In the genomic region with DNA sequence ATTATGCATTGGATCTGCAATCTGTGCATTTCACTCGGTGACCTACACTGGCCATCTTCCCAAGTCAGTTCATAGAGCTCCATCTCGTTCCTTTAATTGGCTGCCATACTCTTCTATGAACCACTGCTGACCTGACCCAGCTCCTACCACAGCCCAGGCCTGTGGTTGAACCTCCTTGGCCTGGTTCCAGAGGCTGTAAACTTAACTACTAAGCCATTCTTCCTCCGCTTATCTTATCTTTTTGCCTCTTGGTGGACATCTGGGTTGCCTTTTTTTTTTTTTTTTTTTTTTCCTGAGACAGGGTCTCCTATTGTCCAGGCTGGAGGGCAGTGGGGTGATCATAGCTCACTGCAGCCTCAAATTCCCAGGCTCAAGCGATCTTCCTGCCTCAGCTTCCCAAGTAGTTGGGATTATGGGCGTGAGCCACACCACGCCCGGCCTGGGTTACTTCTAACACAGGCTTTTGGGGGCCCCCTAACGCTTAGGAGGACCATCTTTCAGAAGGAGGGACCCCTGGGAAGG, we compare ENCODE assay signal across 11 cellular contexts. TPM values are rescaled to one million over a fixed set of nuclear protein-coding genes. Genes with fewer than 3 reads are reported as not detected.
DNase-seq lines count a peak whose midpoint lies in the region; ATAC-seq, FAIRE-seq and TF ChIP-seq lines count a peak whose summit lies in the region.
"Had no signal": no experiment of that assay in that cellular context is flagged by ENCODE, and none has a peak within 500 bp of the region (broad histone marks: within the 10 kb centered on the region; RNA-seq: fewer than 3 reads in every experiment).

No MANE protein-coding gene starts in this region.

- no peaks in the 10 kb centered on the region for H3K79me2 ChIP-seq in H1 (ENCODE audit: control insufficient read depth in 1 of 2, insufficient read depth in 2 of 2, low read length in 2 of 2)

- DNase-seq in GM03348 (ENCODE audit: low spot score) (peak; percentile 8), NB4 (ENCODE audit: low read depth) (peak; percentile 23), H1 (ENCODE audit: low read depth in 1 of 2, low spot score in 2 of 2) (no peak), osteocyte (ENCODE audit: extremely low spot score, unreplicated experiment) (no peak), NCI-H2107 (lab: John Stamatoyannopoulos, UW) (no peak)
- DNase-seq in stimulated activated CD4-positive, alpha-beta T cell treated with anti-CD3 and anti-CD28 coated beads, Interleukin-4, amount 100 ng/mL, for 4 hours, result no peak

- POLR2A ChIA-PET in H1 (lab: Charles Lee; ENCODE audit: partially characterized antibody), result interaction anchor here (0.5 to 2.1 kb wide), 5 partner anchors 8 to 141 kb away, joined by 3 to 5 read pairs (median 3); partner anchors contain the start of gene ITPRIPL2

- TF ChIP-seq CTCF in NB4 (IDR thresholded peaks at IDR 0.05; ENCODE audit: low read depth, low read length) (no peak), H1 (IDR thresholded peaks at IDR 0.05; ENCODE audit: control extremely low read depth in 1 of 3, insufficient read depth in 1 of 3, low read depth in 1 of 3, low read length in 3 of 3) (no peak), osteocyte (IDR thresholded peaks at IDR 0.05) (no peak)

- ATAC-seq in GM21447 (IDR thresholded peaks at IDR 0.05; ENCODE audit: unreplicated experiment) (no peak), HG03097 (IDR thresholded peaks at IDR 0.05; ENCODE audit: low FRiP score, unreplicated experiment) (no peak)

- H3K79me1 ChIP-seq in H1 (ENCODE audit: low read depth, low read length), result no peaks in the 10 kb centered on the region

- H3K23ac ChIP-seq in H1 (ENCODE audit: insufficient read length), result no peak overlapping the region

- H2BK15ac ChIP-seq in H1 (ENCODE audit: low read length), result no peak overlapping the region

- no peak overlapping the region for H4K5ac ChIP-seq in H1 (ENCODE audit: insufficient read length, low read depth, low read length)

- no peaks in the 10 kb centered on the region; a peak in 1 of 7 replicates for H3K4me1 ChIP-seq in H1 (replicated peaks in 1 of 4; ENCODE audit: control insufficient read depth in 3 of 4, insufficient read depth in 4 of 4, low read length in 3 of 4)

- H3K36me3 ChIP-seq in H1 (ENCODE audit: control insufficient read depth in 2 of 4, insufficient read depth in 4 of 4, low read length in 3 of 4), result peaks cover 0 to 8% (median 3%) of the 10 kb centered on the region in 4 experiments; a peak in 4 of 8 replicates

- H2BK12ac ChIP-seq in H1 (ENCODE audit: low read depth, low read length), result no peak overlapping the region

- H3K4me3 ChIP-seq in NB4 (ENCODE audit: low read depth, low read length) (no peak overlapping the region), H1 (ENCODE audit: extremely low read depth in 1 of 4, insufficient read depth in 2 of 4, low read depth in 3 of 4, low read length in 4 of 4) (peak overlapping the region in 3 of 4 experiments; percentile 28 to 53 (median 42); a peak in 4 of 8 replicates)
- H3K4me3 ChIP-seq: body of pancreas had no signal

- peaks cover 20% of the 10 kb centered on the region for H3K36me3 Mint-ChIP-seq in osteocyte (ENCODE audit: unreplicated experiment)

- H3K9ac ChIP-seq in H1 (replicated peaks in 1 of 4; ENCODE audit: extremely low read depth in 1 of 4, low read depth in 3 of 4, low read length in 3 of 4), result no peak overlapping the region

- H3K9me3 ChIP-seq in H1 (ENCODE audit: insufficient read depth in 2 of 2, low read depth in 1 of 2, low read length in 1 of 2), result no peaks in the 10 kb centered on the region
- H3K9me3 ChIP-seq: body of pancreas had no signal

- H3K27ac Mint-ChIP-seq in osteocyte (ENCODE audit: unreplicated experiment), result no peak overlapping the region
- H3K27ac Mint-ChIP-seq: activated CD8-positive, alpha-beta T cell treated with anti-CD3 and anti-CD28 coated beads for 36 hours had no signal

- 81% methylated on average over 8 of the region's 8 CpGs; no CpG with 5 or more reads in 1 of the 2 experiments for WGBS in H1 (ENCODE audit: extremely low coverage in 1 of 2, insufficient coverage in 1 of 2, insufficient read length in 1 of 2, insufficient replicate concordance in 2 of 2, low coverage in 1 of 2, low lambda C conversion rate in 2 of 2, missing lambda C conversion rate in 1 of 2), 2 experiments

- H2BK5ac ChIP-seq in H1 (ENCODE audit: low read depth, low read length), result no peak overlapping the region

- TF ChIP-seq POLR2A in NB4 (IDR thresholded peaks at IDR 0.05; ENCODE audit: extremely low read depth, insufficient read length) (no peak), H1 (IDR thresholded peaks at IDR 0.05; ENCODE audit: control extremely low read depth in 1 of 2, low read depth in 2 of 2, low read length in 2 of 2) (no peak)

- no peak overlapping the region for H3K4ac ChIP-seq in H1 (replicated peaks; ENCODE audit: insufficient read length, low read depth, low read length)

- no peak for TF ChIP-seq RAD21 in H1 (IDR thresholded peaks at IDR 0.05 in 1 of 2, conservative IDR thresholded peaks at IDR 0.05 in 1 of 2; ENCODE audit: low read depth in 2 of 2, low read length in 2 of 2)

- no peak overlapping the region for H4K8ac ChIP-seq in H1 (ENCODE audit: extremely low read depth, insufficient read depth, low read length)

- peaks cover 6% of the 10 kb centered on the region for H3K4me1 Mint-ChIP-seq in osteocyte (ENCODE audit: unreplicated experiment)

- H2AFZ ChIP-seq in H1 (ENCODE audit: low read length), result peak overlapping the region; percentile 95; the same call in 1 of the 2 replicates

- FAIRE-seq in H1 (lab: Jason Lieb, UNC), result no peak

- H3K27me3 Mint-ChIP-seq in osteocyte (ENCODE audit: unreplicated experiment), result no peaks in the 10 kb centered on the region

- no peaks in the 10 kb centered on the region for H4K20me1 ChIP-seq in H1 (replicated peaks in 1 of 2; ENCODE audit: control insufficient read depth in 1 of 2, insufficient read depth in 2 of 2, low read length in 2 of 2)

- no peak overlapping the region for H2AK5ac ChIP-seq in H1 (ENCODE audit: low read depth, low read length)

- H4K91ac ChIP-seq in H1 (replicated peaks; ENCODE audit: insufficient read length, low read length), result no peak overlapping the region

- no peak overlapping the region for H2BK120ac ChIP-seq in H1 (replicated peaks; ENCODE audit: low read depth, low read length)

- H3K23me2 ChIP-seq in H1 (ENCODE audit: low read depth, low read length), result no peaks in the 10 kb centered on the region; the same call in 1 of the 2 replicates

- peak overlapping the region; percentile 80 for H3K4me3 Mint-ChIP-seq in osteocyte (ENCODE audit: unreplicated experiment)

- CTCF ChIA-PET in H1 (lab: Charles Lee; ENCODE audit: partially characterized antibody), result interaction anchor here (0.6 to 4.2 kb wide), 42 partner anchors 9 to 418 kb away, joined by 3 to 42 read pairs (median 4); partner anchors contain the start of gene ITPRIPL2

- no peak overlapping the region for H3K27ac ChIP-seq in H1 (ENCODE audit: low read depth, low read length)
- H3K27ac ChIP-seq: body of pancreas, HL-60 had no signal

- H3K56ac ChIP-seq in H1 (replicated peaks; ENCODE audit: insufficient read length, low read depth, low read length), result no peak overlapping the region

- no peaks in the 10 kb centered on the region for H3K9me3 Mint-ChIP-seq in osteocyte (ENCODE audit: unreplicated experiment)

- H3K4me2 ChIP-seq in H1 (ENCODE audit: insufficient read depth in 1 of 2, low read depth in 2 of 2, low read length in 2 of 2), result 0 out of 4 replicates have a peak overlapping the region, but pooled peaks of 1 of the 2 experiments have one; percentile 8

- H3K14ac ChIP-seq in H1 (ENCODE audit: insufficient read length), result no peak overlapping the region

- no peak overlapping the region for H2BK20ac ChIP-seq in H1 (ENCODE audit: low read length)

- H3K27me3 ChIP-seq in H1 (replicated peaks in 1 of 4; ENCODE audit: control insufficient read depth in 3 of 4, extremely low read depth in 1 of 4, insufficient read depth in 3 of 4, low read length in 3 of 4), result peaks cover 0 to 10% (median 7%) of the 10 kb centered on the region in 4 experiments; a peak in 5 of 7 replicates
- H3K27me3 ChIP-seq: body of pancreas had no signal

- no peak for TF ChIP-seq EP300 in H1 (IDR thresholded peaks at IDR 0.05; ENCODE audit: borderline replicate concordance in 1 of 2, low read depth in 2 of 2, low read length in 2 of 2)

- H3K18ac ChIP-seq in H1 (ENCODE audit: extremely low read depth, low read length), result no peak overlapping the region

TF ChIP-seq in H1, 55 proteins besides CTCF, POLR2A, EP300 and RAD21:
- no peak for TF ChIP-seq EGR1 (IDR thresholded peaks at IDR 0.05; ENCODE audit: borderline replicate concordance, low read depth, low read length)

RNA-seq across cellular contexts. Expression of gene COQ7, which starts 18.3 kb away (rescaled TPM):
- 15.2 and 17.7 TPM in 2 replicates for total RNA-seq in H1 (2021; fragmentation: NEBNext Ultra II Directional; extraction: Animal tissue kit (Norgen Biotek cat#: 25700))
- polyA plus RNA-seq in H1 (2011; rRNA removed), result 7.1 and 10.4 TPM in 2 replicates
- 15.2 TPM for polyA plus RNA-seq in H1 (2011; cell fraction: cytosol; rRNA removed)
- 6.6 TPM for polyA plus RNA-seq in H1 (2011; cell fraction: nucleus; rRNA removed)
- 13.2 to 16.9 TPM (median 15.3 TPM) in 4 replicates for polyA plus RNA-seq in H1 (2012, experiment 1 of 2)
- 6.6 TPM for polyA plus RNA-seq in H1 (2012, experiment 2 of 2)
- polyA plus RNA-seq in H1 (2013, experiment 1 of 2), result 7.7 TPM
- polyA plus RNA-seq in H1 (2013, experiment 2 of 2), result 9.0 TPM
- 9.8 and 14.4 TPM in 2 replicates for polyA minus RNA-seq in H1 (2011; rRNA and poly(A)+ RNA removed)
- 13.9 TPM for polyA minus RNA-seq in H1 (2011; cell fraction: cytosol; rRNA and poly(A)+ RNA removed)
- 11.6 TPM for polyA minus RNA-seq in H1 (2011; cell fraction: nucleus; rRNA and poly(A)+ RNA removed)
- 27.1 and 31.6 TPM in 2 replicates for total RNA-seq in osteocyte

RNA-seq across cellular contexts. Expression of gene ITPRIPL2, which starts 28.0 kb away (rescaled TPM):
- 3.3 and 3.4 TPM in 2 replicates for total RNA-seq in H1 (2021; fragmentation: NEBNext Ultra II Directional; extraction: Animal tissue kit (Norgen Biotek cat#: 25700))
- 1.1 and 1.8 TPM in 2 replicates for polyA plus RNA-seq in H1 (2011; rRNA removed)
- 1.4 TPM for polyA plus RNA-seq in H1 (2011; cell fraction: cytosol; rRNA removed)
- 1.9 TPM for polyA plus RNA-seq in H1 (2011; cell fraction: nucleus; rRNA removed)
- polyA plus RNA-seq in H1 (2012, experiment 1 of 2), result 1.1 to 1.5 TPM (median 1.3 TPM) in 4 replicates
- 0.29 TPM for polyA plus RNA-seq in H1 (2012, experiment 2 of 2)
- 1.8 TPM for polyA plus RNA-seq in H1 (2013, experiment 1 of 2)
- 1.9 TPM for polyA plus RNA-seq in H1 (2013, experiment 2 of 2)
- 1.5 and 2.1 TPM in 2 replicates for polyA minus RNA-seq in H1 (2011; rRNA and poly(A)+ RNA removed)
- 3.7 TPM for polyA minus RNA-seq in H1 (2011; cell fraction: cytosol; rRNA and poly(A)+ RNA removed)
- 3.6 TPM for polyA minus RNA-seq in H1 (2011; cell fraction: nucleus; rRNA and poly(A)+ RNA removed)
- total RNA-seq in osteocyte, result 56.1 and 57.9 TPM in 2 replicates

Comparison
In these comparisons a context has a peak if more than half of its experiments do, and no peak if none do; other contexts are left out.
1. DNase-seq: peak in GM03348 (single experiment) and NB4 (single experiment); none in H1 (0 of 2), osteocyte (single experiment), NCI-H2107 (single experiment) and stimulated activated CD4-positive, alpha-beta T cell treated with anti-CD3 and anti-CD28 coated beads, Interleukin-4, amount 100 ng/mL, for 4 hours (0 of 2).
2. RNA of gene ITPRIPL2, which starts 28.0 kb away (total RNA-seq): 56.1 to 57.9 TPM in osteocyte; 3.3 to 3.4 TPM in H1; every median in the first group is over 10 times any median in the second.